In the genomic region with DNA sequence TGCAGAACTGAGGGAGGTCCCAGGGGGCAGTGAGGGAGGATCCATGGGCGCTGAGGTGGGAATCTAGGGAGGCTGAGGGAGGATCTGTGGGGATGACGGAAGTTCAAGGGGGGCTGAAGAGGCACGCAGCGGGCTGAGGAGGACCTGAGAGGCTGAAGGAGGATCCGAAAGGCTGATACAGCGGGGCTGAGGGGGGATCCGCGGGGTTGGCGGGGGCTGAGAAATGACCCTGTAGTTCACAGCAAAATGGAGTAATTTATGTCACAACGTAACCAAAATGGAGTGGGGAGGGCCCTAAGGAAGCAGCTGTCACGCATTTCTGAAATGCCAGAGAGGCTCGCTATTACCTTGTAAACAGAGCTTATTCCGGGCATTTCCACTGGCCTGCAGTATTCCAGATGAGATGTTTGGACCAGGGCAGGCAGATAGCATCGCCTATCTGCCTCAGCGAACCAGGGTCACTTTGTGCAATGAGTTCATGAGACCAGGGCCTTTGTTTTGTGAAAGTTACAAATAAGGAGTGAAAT, we compare ENCODE assay signal across 6 cellular contexts. TPM values are rescaled to one million over a fixed set of nuclear protein-coding genes. Genes with fewer than 3 reads are reported as not detected.
DNase-seq lines count a peak whose midpoint lies in the region; ATAC-seq and TF ChIP-seq lines count a peak whose summit lies in the region.

No MANE protein-coding gene starts in this region.

- TF ChIP-seq POLR2A in lower leg skin (IDR thresholded peaks at IDR 0.05): no peak

- TF ChIP-seq CTCF in lower leg skin (IDR thresholded peaks at IDR 0.05): no peak

- H3K36me3 Mint-ChIP-seq in activated CD4-positive, alpha-beta memory T cell treated with anti-CD3 and anti-CD28 coated beads, Interleukin-2, amount 10 ng/mL, durations not matched to agents 7 days and 5 days (ENCODE audit: low read depth): peaks cover 11% of the 10 kb centered on the region

- peaks cover 38% of the 10 kb centered on the region for H3K4me1 Mint-ChIP-seq in activated CD4-positive, alpha-beta memory T cell treated with anti-CD3 and anti-CD28 coated beads, Interleukin-2, amount 10 ng/mL, durations not matched to agents 7 days and 5 days

- POLR2A ChIA-PET in activated CD4-positive, alpha-beta memory T cell treated with anti-CD3 and anti-CD28 coated beads, Interleukin-2, amount 10 ng/mL, durations not matched to agents 7 days and 5 days (lab: Charles Lee): interaction anchor here (0.7 to 4.6 kb wide), 15 partner anchors 8 to 376 kb away, joined by 3 to 39 read pairs (median 4); partner anchors contain the start of genes ARF1 and IBA57

- peak overlapping the region; percentile 87 for H3K4me3 Mint-ChIP-seq in activated CD4-positive, alpha-beta memory T cell treated with anti-CD3 and anti-CD28 coated beads, Interleukin-2, amount 10 ng/mL, durations not matched to agents 7 days and 5 days

- no peak for DNase-seq in activated CD4-positive, alpha-beta memory T cell treated with anti-CD3 and anti-CD28 coated beads, Interleukin-2, amount 10 ng/mL, durations not matched to agents 7 days and 5 days
- DNase-seq in lower leg skin (ENCODE audit: low spot score in 2 of 2): peak in 1 of 2 donors; percentile 90
- DNase-seq in NCI-H2196 (lab: John Stamatoyannopoulos, UW; ENCODE audit: unreplicated experiment): no peak
- no peak for DNase-seq in NCI-H1930 (lab: John Stamatoyannopoulos, UW)

- CTCF ChIA-PET in activated CD4-positive, alpha-beta memory T cell treated with anti-CD3 and anti-CD28 coated beads, Interleukin-2, amount 10 ng/mL, durations not matched to agents 7 days and 5 days (lab: Charles Lee): interaction anchor here (1.2 to 1.7 kb wide), 4 partner anchors 8 to 29 kb away, joined by 3 to 7 read pairs (median 4); partner anchors contain the start of gene ARF1

- H3K4me3 ChIP-seq in lower leg skin (ENCODE audit: low read depth, poor library complexity, severe bottlenecking): peak overlapping the region; percentile 98

- peak overlapping the region; percentile 79 for H3K27ac Mint-ChIP-seq in activated CD4-positive, alpha-beta memory T cell treated with anti-CD3 and anti-CD28 coated beads, Interleukin-2, amount 10 ng/mL, durations not matched to agents 7 days and 5 days

- 23 to 28% methylated on average over 15 of the region's 15 CpGs for WGBS in lower leg skin, 2 donors

- no peaks in the 10 kb centered on the region for H3K27me3 Mint-ChIP-seq in activated CD4-positive, alpha-beta memory T cell treated with anti-CD3 and anti-CD28 coated beads, Interleukin-2, amount 10 ng/mL, durations not matched to agents 7 days and 5 days

- H3K9me3 Mint-ChIP-seq in activated CD4-positive, alpha-beta memory T cell treated with anti-CD3 and anti-CD28 coated beads, Interleukin-2, amount 10 ng/mL, durations not matched to agents 7 days and 5 days: no peaks in the 10 kb centered on the region

- ATAC-seq in GM21576 (IDR thresholded peaks at IDR 0.05; ENCODE audit: unreplicated experiment) (peak; percentile 5), HG03571 (IDR thresholded peaks at IDR 0.05; ENCODE audit: unreplicated experiment) (no peak)

- intact Hi-C loops in lower leg skin (cut with DNase I; ENCODE audit: low total_unique reads): no loop called here

RNA-seq across cellular contexts. Expression of gene MRPL55, which starts 0.9 kb away (rescaled TPM):
- total RNA-seq in activated CD4-positive, alpha-beta memory T cell treated with anti-CD3 and anti-CD28 coated beads, Interleukin-2, amount 10 ng/mL, durations not matched to agents 7 days and 5 days: 10 to 100 TPM; 43.1 to 43.9 TPM
- 100 to 1,000 TPM in 1 of 4 donors, 10 to 100 TPM in 3; 59.1 to 100 (median 82.2) TPM for total RNA-seq in lower leg skin

RNA-seq across cellular contexts. Expression of gene C1orf35, which starts 6.9 kb away (rescaled TPM):
- total RNA-seq in activated CD4-positive, alpha-beta memory T cell treated with anti-CD3 and anti-CD28 coated beads, Interleukin-2, amount 10 ng/mL, durations not matched to agents 7 days and 5 days: 10 to 100 TPM; 17.8 to 18.9 TPM
- total RNA-seq in lower leg skin: 10 to 100 TPM; 16.9 to 37.0 (median 31.3) TPM

RNA-seq across cellular contexts. Expression of gene ARF1, which starts 27.5 kb away (rescaled TPM):
- total RNA-seq in activated CD4-positive, alpha-beta memory T cell treated with anti-CD3 and anti-CD28 coated beads, Interleukin-2, amount 10 ng/mL, durations not matched to agents 7 days and 5 days: 100 to 1,000 TPM; 368 to 376 TPM
- 100 to 1,000 TPM; 242 to 326 (median 317) TPM for total RNA-seq in lower leg skin

RNA-seq across cellular contexts. Expression of gene GUK1, which starts 30.1 kb away (rescaled TPM):
- 100 to 1,000 TPM; 280 to 284 TPM for total RNA-seq in activated CD4-positive, alpha-beta memory T cell treated with anti-CD3 and anti-CD28 coated beads, Interleukin-2, amount 10 ng/mL, durations not matched to agents 7 days and 5 days
- 100 to 1,000 TPM; 359 to 470 (median 422) TPM for total RNA-seq in lower leg skin

RNA-seq across cellular contexts. Expression of gene GJC2, which starts 39.7 kb away (rescaled TPM):
- under 1 TPM; 0.38 to 0.55 TPM for total RNA-seq in activated CD4-positive, alpha-beta memory T cell treated with anti-CD3 and anti-CD28 coated beads, Interleukin-2, amount 10 ng/mL, durations not matched to agents 7 days and 5 days
- total RNA-seq in lower leg skin: 1 to 10 TPM; 1.3 to 3.3 (median 2.6) TPM
